ENCODE assay signal across 18 cellular contexts in genomic region chr11:61546663-61547062, GRCh38. TPM values are rescaled to one million over a fixed set of nuclear protein-coding genes. Genes with fewer than 3 reads are reported as not detected.
DNase-seq lines count a peak whose midpoint lies in the region; ATAC-seq and TF ChIP-seq lines count a peak whose summit lies in the region.
"Had no signal": no experiment of that assay in that cellular context is flagged by ENCODE, and none has a peak within 500 bp of the region (broad histone marks: within the 10 kb centered on the region; RNA-seq: fewer than 3 reads in every experiment).

No MANE protein-coding gene starts in this region.

- in situ Hi-C loops in GM23248 (cut with MboI), result no loop called here

- ATAC-seq in DND-41 (ENCODE audit: insufficient read depth, low read depth), result no peak
- ATAC-seq: HepG2 had no signal

- H3K4me1 ChIP-seq in DND-41 (ENCODE audit: insufficient read depth, low read length), result no peaks in the 10 kb centered on the region
- H3K4me1 ChIP-seq in GM23248 (ENCODE audit: insufficient read depth), result peaks cover 19% of the 10 kb centered on the region
- peaks cover 19% of the 10 kb centered on the region for H3K4me1 ChIP-seq in PC-9 (replicated peaks; ENCODE audit: insufficient read depth)
- H3K4me1 ChIP-seq: HAP-1 had no signal

- H3K36me3 ChIP-seq in DND-41 (ENCODE audit: insufficient read depth, low read length) (no peaks in the 10 kb centered on the region), GM23248 (ENCODE audit: low read depth) (no peaks in the 10 kb centered on the region), PC-9 (ENCODE audit: low read depth) (no peaks in the 10 kb centered on the region)
- H3K36me3 ChIP-seq: BE2C, HAP-1 had no signal

- H3K36me3 Mint-ChIP-seq in mesothelial cell of epicardium, result no peaks in the 10 kb centered on the region
- H3K36me3 Mint-ChIP-seq: CD4-positive, CD25-positive, alpha-beta regulatory T cell; CD8-positive, alpha-beta memory T cell had no signal

- intact Hi-C loops in PC-9 (cut with micrococcal nuclease; ENCODE audit: unreplicated experiment), result no loop called here

- H3K27ac Mint-ChIP-seq in mesothelial cell of epicardium, result no peak overlapping the region
- H3K27ac Mint-ChIP-seq: CD4-positive, CD25-positive, alpha-beta regulatory T cell had no signal

- TF ChIP-seq CTCF in DND-41 (IDR thresholded peaks at IDR 0.05; ENCODE audit: borderline replicate concordance, extremely low read depth, low read length, poor library complexity, severe bottlenecking) (no peak), mesothelial cell of epicardium (IDR thresholded peaks at IDR 0.05; ENCODE audit: unreplicated experiment) (no peak), PC-9 (conservative IDR thresholded peaks at IDR 0.05) (no peak)

- no peaks in the 10 kb centered on the region for H3K9me3 ChIP-seq in DND-41 (ENCODE audit: insufficient read depth, low read length, severe bottlenecking)
- H3K9me3 ChIP-seq in GM23248 (ENCODE audit: low read depth), result no peaks in the 10 kb centered on the region
- no peaks in the 10 kb centered on the region for H3K9me3 ChIP-seq in PC-9 (ENCODE audit: insufficient read depth, low read depth)
- H3K9me3 ChIP-seq: BE2C, HAP-1 had no signal

- H3K4me3 Mint-ChIP-seq in mesothelial cell of epicardium, result peak overlapping the region; percentile 49
- H3K4me3 Mint-ChIP-seq: CD8-positive, alpha-beta memory T cell had no signal

- H2AFZ ChIP-seq in DND-41 (ENCODE audit: low read depth, low read length) (no peak overlapping the region), GM23248 (no peak overlapping the region), PC-9 (no peak overlapping the region)

- H3K27ac ChIP-seq in DND-41 (ENCODE audit: low read length) (no peak overlapping the region), GM23248 (no peak overlapping the region), PC-9 (no peak overlapping the region)

- DNase-seq in DND-41 (peak; percentile 37), GM23248 (peak; percentile 36), mesothelial cell of epicardium (ENCODE audit: low spot score in 2 of 2, unreplicated experiment in 2 of 2) (no peak), HuH-7 (ENCODE audit: low spot score) (no peak), PC-9 (no peak)
- DNase-seq in stimulated activated CD8-positive, alpha-beta memory T cell treated with anti-CD3 and anti-CD28 coated beads, Interleukin-4, amount 100 ng/mL, for 48 hours, result peak; percentile 31
- no peak for DNase-seq in effector CD4-positive, alpha-beta T cell
- DNase-seq: ACHN; BE2C; C1 segment of cervical spinal cord; CD4-positive, CD25-positive, alpha-beta regulatory T cell; CD8-positive, alpha-beta memory T cell; COR-L47; DMS 273 treated with DMSO at 0.1 percent for 48 hours; DMS53; GOT3 had no signal

- no TSS peak for BruUV-seq in PC-9 (replicated peaks; lab: Mats Ljungman, UMichigan)

- no peaks in the 10 kb centered on the region for H3K9me3 Mint-ChIP-seq in mesothelial cell of epicardium
- H3K9me3 Mint-ChIP-seq: CD8-positive, alpha-beta memory T cell had no signal

- WGBS in GM23248 (ENCODE audit: low coverage in 1 of 2, low lambda C conversion rate in 2 of 2, missing lambda C conversion rate in 2 of 2), 2 experiments, result 8 to 10% methylated on average over 18 to 20 of the region's 20 CpGs

- H4K20me1 ChIP-seq in DND-41 (ENCODE audit: insufficient read depth, low read length) (peaks cover 15% of the 10 kb centered on the region), GM23248 (ENCODE audit: insufficient read depth) (no peaks in the 10 kb centered on the region), PC-9 (ENCODE audit: insufficient read depth) (no peaks in the 10 kb centered on the region)

- no peaks in the 10 kb centered on the region for H3K27me3 Mint-ChIP-seq in mesothelial cell of epicardium (ENCODE audit: low read depth)

- H3K4me1 Mint-ChIP-seq in mesothelial cell of epicardium, result peaks cover 21% of the 10 kb centered on the region
- H3K4me1 Mint-ChIP-seq: CD4-positive, CD25-positive, alpha-beta regulatory T cell had no signal

- no peak overlapping the region for H3K4me2 ChIP-seq in DND-41 (ENCODE audit: insufficient read depth, low read length)
- no peak overlapping the region for H3K4me2 ChIP-seq in GM23248 (ENCODE audit: unreplicated experiment)
- no peak overlapping the region for H3K4me2 ChIP-seq in PC-9

- H3K79me2 ChIP-seq in DND-41 (ENCODE audit: insufficient read depth, low read length), result no peaks in the 10 kb centered on the region
- H3K79me2 ChIP-seq in GM23248 (ENCODE audit: insufficient read depth), result no peaks in the 10 kb centered on the region
- no peaks in the 10 kb centered on the region for H3K79me2 ChIP-seq in PC-9 (ENCODE audit: low read depth)

- POLR2A ChIA-PET in PC-9 (lab: Charles Lee; ENCODE audit: unreplicated experiment), result no interaction called here

- peaks cover 3% of the 10 kb centered on the region for H3K27me3 ChIP-seq in DND-41 (ENCODE audit: insufficient read depth, low read length, poor library complexity)
- H3K27me3 ChIP-seq in GM23248 (replicated peaks; ENCODE audit: insufficient read depth), result no peaks in the 10 kb centered on the region
- H3K27me3 ChIP-seq in PC-9 (ENCODE audit: insufficient read depth, low read depth), result no peaks in the 10 kb centered on the region
- H3K27me3 ChIP-seq: BE2C had no signal

- H3K9ac ChIP-seq in DND-41 (ENCODE audit: low read depth, low read length) (no peak overlapping the region), GM23248 (no peak overlapping the region)

- H3K4me3 ChIP-seq in DND-41 (ENCODE audit: low read depth in 1 of 2, low read length in 2 of 2) (no peak overlapping the region), GM23248 (no peak overlapping the region), PC-9 (no peak overlapping the region)
- H3K4me3 ChIP-seq: HAP-1 had no signal

- no peaks in the 10 kb centered on the region for H3K9me2 ChIP-seq in GM23248 (ENCODE audit: insufficient read depth)
- no peaks in the 10 kb centered on the region for H3K9me2 ChIP-seq in PC-9 (ENCODE audit: insufficient read depth)

- H3F3A ChIP-seq in GM23248 (ENCODE audit: insufficient read depth), result peaks cover 16% of the 10 kb centered on the region; the same call in 1 of the 2 replicates
- no peaks in the 10 kb centered on the region; the same call in 1 of the 2 replicates for H3F3A ChIP-seq in PC-9 (ENCODE audit: insufficient read depth, low read depth)

- CTCF ChIA-PET in PC-9 (lab: Charles Lee), result interaction anchor here (0.7 kb wide), 1 partner anchor 825 kb away, joined by 4 read pairs; no protein-coding TSS in a partner anchor

RNA-seq across cellular contexts. Expression of gene SYT7, which starts 34.2 kb away (rescaled TPM):
- total RNA-seq in GM23248 (2014; rRNA removed; shearing (Covaris generic)), result 1.5 and 1.9 TPM in 2 replicates
- 0.40 and 0.72 TPM in 2 replicates for polyA plus RNA-seq in GM23248 (2016; fragmentation: Nextera tagmentation; extraction: Ambion mirVana)
- 7.6 to 9.4 TPM (median 8.3 TPM) in 3 replicates for total RNA-seq in mesothelial cell of epicardium
- total RNA-seq in PC-9 (2021), result 4.0 and 8.9 TPM in 2 replicates
- total RNA-seq: CD8-positive, alpha-beta memory T cell had no signal
- polyA plus RNA-seq: CD4-positive, CD25-positive, alpha-beta regulatory T cell; CD8-positive, alpha-beta memory T cell had no signal

RNA-seq across cellular contexts. Expression of gene LRRC10B, which starts 38.1 kb away (rescaled TPM):
- 0.43 TPM in 1 of 2 replicates, not detected in the other for total RNA-seq in GM23248 (2014; rRNA removed; shearing (Covaris generic))
- polyA plus RNA-seq in GM23248 (2016; fragmentation: Nextera tagmentation; extraction: Ambion mirVana), result not detected in 2 replicates
- total RNA-seq in mesothelial cell of epicardium (0.09 to 0.16 TPM (median 0.11 TPM) in 3 replicates), PC-9 (2021) (1.0 and 1.1 TPM in 2 replicates)
- total RNA-seq: CD4-positive, CD25-positive, alpha-beta regulatory T cell; CD8-positive, alpha-beta memory T cell; HepG2 had no signal
- polyA plus RNA-seq: CD4-positive, CD25-positive, alpha-beta regulatory T cell; CD8-positive, alpha-beta memory T cell; HepG2 had no signal

Comparison
In these comparisons a context has a peak if more than half of its experiments do, and no peak if none do; other contexts are left out.
1. DNase-seq: peak in DND-41 (single experiment), GM23248 (single experiment) and stimulated activated CD8-positive, alpha-beta memory T cell treated with anti-CD3 and anti-CD28 coated beads, Interleukin-4, amount 100 ng/mL, for 48 hours (single experiment); none in mesothelial cell of epicardium (0 of 2), HuH-7 (single experiment), PC-9 (0 of 2) and effector CD4-positive, alpha-beta T cell (single experiment).